In genomic region chr1:150955274-150955673, GRCh38 we compare ENCODE assay signal across 29 cellular contexts. TPM values are rescaled to one million over a fixed set of nuclear protein-coding genes. Genes with fewer than 3 reads are reported as not detected.
DNase-seq lines count a peak whose midpoint lies in the region; ATAC-seq and TF ChIP-seq lines count a peak whose summit lies in the region.
"Had no signal": no experiment of that assay in that cellular context is flagged by ENCODE, and none has a peak within 500 bp of the region (broad histone marks: within the 10 kb centered on the region; RNA-seq: fewer than 3 reads in every experiment).

No MANE protein-coding gene starts in this region.

- H3K27ac Mint-ChIP-seq in activated T-cell treated with anti-CD3 and anti-CD28 coated beads, Interleukin-2, amount 50 U/mL, for 24 hours, result peak overlapping the region; percentile 24
- H3K27ac Mint-ChIP-seq in CD4-positive, CD25-positive, alpha-beta regulatory T cell, result peak overlapping the region; percentile 27 to 68 (median 59)
- H3K27ac Mint-ChIP-seq in activated B cell treated with CpG ODN at 0.5 μM for 24 hours, result peak overlapping the region; percentile 6
- peak overlapping the region in 4 of 6 donors; percentile 2 to 75 (median 51) for H3K27ac Mint-ChIP-seq in naive B cell
- no peak overlapping the region for H3K27ac Mint-ChIP-seq in mesothelial cell of epicardium
- H3K27ac Mint-ChIP-seq: stimulated activated memory B cell treated with anti-CD40 and anti-IgM and Interleukin-4, amounts not matched to agents 10 μg/mL and 1 μg/mL and 100 μg/mL, for 72 hours had no signal

- H3K27ac ChIP-seq in CD4-positive, CD25-positive, alpha-beta regulatory T cell (ENCODE audit: insufficient read depth, low read length, poor library complexity, severe bottlenecking), result no peak overlapping the region
- H3K27ac ChIP-seq: brain microvascular endothelial cell, gastroesophageal sphincter, lower lobe of right lung, thoracic aorta had no signal

- TF ChIP-seq CTCF in activated B cell treated with CpG ODN at 0.5 μM for 24 hours (IDR thresholded peaks at IDR 0.05) (no peak), mesothelial cell of epicardium (IDR thresholded peaks at IDR 0.05; ENCODE audit: unreplicated experiment) (no peak)

- no peak overlapping the region for H3K4me3 Mint-ChIP-seq in activated T-cell treated with anti-CD3 and anti-CD28 coated beads, Interleukin-2, amount 50 U/mL, for 24 hours
- no peak overlapping the region for H3K4me3 Mint-ChIP-seq in CD4-positive, CD25-positive, alpha-beta regulatory T cell
- H3K4me3 Mint-ChIP-seq in activated B cell treated with CpG ODN at 0.5 μM for 24 hours (no peak overlapping the region), naive B cell (no peak overlapping the region), mesothelial cell of epicardium (no peak overlapping the region)
- H3K4me3 Mint-ChIP-seq: stimulated activated memory B cell treated with anti-CD40 and anti-IgM and Interleukin-4, amounts not matched to agents 10 μg/mL and 1 μg/mL and 100 μg/mL, for 72 hours had no signal

- H3K9me3 ChIP-seq in CD4-positive, CD25-positive, alpha-beta regulatory T cell (ENCODE audit: control insufficient read depth in 2 of 2, low read length in 2 of 2), result no peaks in the 10 kb centered on the region
- H3K9me3 ChIP-seq: gastroesophageal sphincter, HAP-1, lower lobe of right lung, thoracic aorta had no signal

- H3K9me3 Mint-ChIP-seq in activated T-cell treated with anti-CD3 and anti-CD28 coated beads, Interleukin-2, amount 50 U/mL, for 24 hours, result no peaks in the 10 kb centered on the region
- peaks cover 0 to 1% (median 0%) of the 10 kb centered on the region in 7 donors for H3K9me3 Mint-ChIP-seq in CD4-positive, CD25-positive, alpha-beta regulatory T cell
- no peaks in the 10 kb centered on the region for H3K9me3 Mint-ChIP-seq in activated B cell treated with CpG ODN at 0.5 μM for 24 hours
- H3K9me3 Mint-ChIP-seq in naive B cell, result no peaks in the 10 kb centered on the region
- no peaks in the 10 kb centered on the region for H3K9me3 Mint-ChIP-seq in mesothelial cell of epicardium
- H3K9me3 Mint-ChIP-seq: stimulated activated memory B cell treated with anti-CD40 and anti-IgM and Interleukin-4, amounts not matched to agents 10 μg/mL and 1 μg/mL and 100 μg/mL, for 72 hours had no signal

- intact Hi-C loops in activated B cell treated with CpG ODN at 0.5 μM for 24 hours (cut with micrococcal nuclease), result no loop called here

- peaks cover 7% of the 10 kb centered on the region for H3K4me1 Mint-ChIP-seq in activated T-cell treated with anti-CD3 and anti-CD28 coated beads, Interleukin-2, amount 50 U/mL, for 24 hours (ENCODE audit: low read depth)
- peaks cover 0 to 5% (median 0%) of the 10 kb centered on the region in 4 donors for H3K4me1 Mint-ChIP-seq in CD4-positive, CD25-positive, alpha-beta regulatory T cell
- no peaks in the 10 kb centered on the region for H3K4me1 Mint-ChIP-seq in activated B cell treated with CpG ODN at 0.5 μM for 24 hours
- peaks cover 0 to 8% (median 4%) of the 10 kb centered on the region in 3 donors for H3K4me1 Mint-ChIP-seq in naive B cell
- no peaks in the 10 kb centered on the region for H3K4me1 Mint-ChIP-seq in mesothelial cell of epicardium
- H3K4me1 Mint-ChIP-seq: stimulated activated memory B cell treated with anti-CD40 and anti-IgM and Interleukin-4, amounts not matched to agents 10 μg/mL and 1 μg/mL and 100 μg/mL, for 72 hours had no signal

- DNase-seq in activated T-cell treated with anti-CD3 and anti-CD28 coated beads, Interleukin-2, amount 50 U/mL, for 24 hours, result no peak
- DNase-seq in activated T-cell treated with anti-CD3 and anti-CD28 coated beads, Interleukin-2, amount 50 U/mL, for 48 hours, result no peak
- no peak for DNase-seq in CD4-positive, CD25-positive, alpha-beta regulatory T cell
- DNase-seq in activated B cell treated with CpG ODN at 0.5 μM for 24 hours (no peak), naive B cell (no peak), NAMALWA (ENCODE audit: low spot score) (no peak), mesothelial cell of epicardium (ENCODE audit: low spot score in 2 of 2, unreplicated experiment in 2 of 2) (no peak)
- DNase-seq: activated CD4-positive, alpha-beta T cell treated with anti-CD3 and anti-CD28 coated beads for 1 hour; activated naive CD4-positive, alpha-beta T cell; amniotic stem cell; brain microvascular endothelial cell; Kasumi-1; lower lobe of right lung; NCI-H1436 treated with DMSO at 0.1 percent for 48 hours; NCI-H2081 treated with DMSO at 0.1 percent for 48 hours; NCI-H226; NCI-H526 treated with DMSO at 0.1 percent for 48 hours; NK-92 treated with Interleukin-12 subunit alpha and Interleukin-12 subunit beta, amount 100 ng/mL, for 24 hours; Right ventricle myocardium superior; T-helper 2 cell had no signal

- H3K36me3 Mint-ChIP-seq in activated T-cell treated with anti-CD3 and anti-CD28 coated beads, Interleukin-2, amount 50 U/mL, for 24 hours (ENCODE audit: low read depth), result peaks cover 90% of the 10 kb centered on the region
- H3K36me3 Mint-ChIP-seq in CD4-positive, CD25-positive, alpha-beta regulatory T cell, result peaks cover 47% of the 10 kb centered on the region
- H3K36me3 Mint-ChIP-seq in activated B cell treated with CpG ODN at 0.5 μM for 24 hours (ENCODE audit: low read depth) (peaks cover 82% of the 10 kb centered on the region), naive B cell (peaks cover 28 to 44% of the 10 kb centered on the region in 2 donors), mesothelial cell of epicardium (peaks cover 59% of the 10 kb centered on the region)

- no peaks in the 10 kb centered on the region for H3K27me3 Mint-ChIP-seq in activated T-cell treated with anti-CD3 and anti-CD28 coated beads, Interleukin-2, amount 50 U/mL, for 24 hours
- no peaks in the 10 kb centered on the region for H3K27me3 Mint-ChIP-seq in CD4-positive, CD25-positive, alpha-beta regulatory T cell
- H3K27me3 Mint-ChIP-seq in activated B cell treated with CpG ODN at 0.5 μM for 24 hours (no peaks in the 10 kb centered on the region), naive B cell (no peaks in the 10 kb centered on the region), mesothelial cell of epicardium (ENCODE audit: low read depth) (no peaks in the 10 kb centered on the region)
- H3K27me3 Mint-ChIP-seq: stimulated activated memory B cell treated with anti-CD40 and anti-IgM and Interleukin-4, amounts not matched to agents 10 μg/mL and 1 μg/mL and 100 μg/mL, for 72 hours had no signal

- H3K27me3 ChIP-seq in CD4-positive, CD25-positive, alpha-beta regulatory T cell (ENCODE audit: control insufficient read depth, insufficient read depth, low read length), result no peaks in the 10 kb centered on the region
- H3K27me3 ChIP-seq: brain microvascular endothelial cell, gastroesophageal sphincter had no signal

- H3K4me1 ChIP-seq in CD4-positive, CD25-positive, alpha-beta regulatory T cell (ENCODE audit: control insufficient read depth, insufficient read depth, low read length, poor library complexity, severe bottlenecking), result no peaks in the 10 kb centered on the region
- H3K4me1 ChIP-seq: gastroesophageal sphincter, HAP-1, lower lobe of right lung had no signal

- CTCF ChIA-PET in activated B cell treated with CpG ODN at 0.5 μM for 24 hours (lab: Charles Lee), result interaction anchor here (0.7 kb wide), 1 partner anchor 53 kb away, joined by 3 read pairs; no protein-coding TSS in a partner anchor

- no peak overlapping the region for H3K4me3 ChIP-seq in CD4-positive, CD25-positive, alpha-beta regulatory T cell (ENCODE audit: low read depth, low read length)
- H3K4me3 ChIP-seq: gastroesophageal sphincter, HAP-1, lower lobe of right lung, thoracic aorta had no signal

- no peak for ATAC-seq in CD4-positive, CD25-positive, alpha-beta regulatory T cell (ENCODE audit: low read depth in 2 of 2)
- ATAC-seq in activated B cell treated with CpG ODN at 0.5 μM for 24 hours (ENCODE audit: low read depth), result no peak
- no peak for ATAC-seq in naive B cell (ENCODE audit: low read depth in 2 of 2)
- no peak for ATAC-seq in GM21360 (IDR thresholded peaks at IDR 0.05; ENCODE audit: unreplicated experiment)
- ATAC-seq: gastroesophageal sphincter; lower lobe of right lung; stimulated activated memory B cell treated with anti-CD40 and anti-IgM and Interleukin-4, amounts not matched to agents 10 μg/mL and 1 μg/mL and 100 μg/mL, for 72 hours had no signal

- peaks cover 54% of the 10 kb centered on the region for H3K36me3 ChIP-seq in CD4-positive, CD25-positive, alpha-beta regulatory T cell (ENCODE audit: control insufficient read depth, insufficient read depth, low read length)

- POLR2A ChIA-PET in activated B cell treated with CpG ODN at 0.5 μM for 24 hours (lab: Charles Lee), result no interaction called here

RNA-seq across cellular contexts. Expression of gene CERS2, which starts 19.4 kb away (rescaled TPM):
- total RNA-seq in CD4-positive, CD25-positive, alpha-beta regulatory T cell, result 99.1 TPM
- 100 to 1,000 TPM; 179 to 201 (median 189) TPM for polyA plus RNA-seq in CD4-positive, CD25-positive, alpha-beta regulatory T cell
- total RNA-seq in activated B cell treated with CpG ODN at 0.5 μM for 24 hours (95.5 and 106 TPM in 2 replicates), mesothelial cell of epicardium (127 to 137 TPM (median 132 TPM) in 3 replicates)
- 100 to 1,000 TPM in 4 of 6 donors, 10 to 100 TPM in 2; 95.5 to 127 (median 115) TPM for polyA plus RNA-seq in naive B cell (ENCODE audit: low read depth in 6 of 6)

RNA-seq across cellular contexts. Expression of gene ANXA9, which starts 26.8 kb away (rescaled TPM):
- total RNA-seq in CD4-positive, CD25-positive, alpha-beta regulatory T cell, result not detected
- polyA plus RNA-seq in CD4-positive, CD25-positive, alpha-beta regulatory T cell, result not detected
- total RNA-seq in activated B cell treated with CpG ODN at 0.5 μM for 24 hours (not detected in 2 replicates), mesothelial cell of epicardium (1.2 TPM in 3 replicates)
- under 1 TPM in 2 of 6 donors, not detected in 4; 0.13 to 0.42 TPM for polyA plus RNA-seq in naive B cell (ENCODE audit: low read depth in 6 of 6)
- total RNA-seq: A673, osteocyte, Right ventricle myocardium superior, skeletal muscle tissue, thoracic aorta had no signal
- polyA plus RNA-seq: neural cell had no signal

RNA-seq across cellular contexts. Expression of gene SETDB1, which starts 29.1 kb away (rescaled TPM):
- total RNA-seq in CD4-positive, CD25-positive, alpha-beta regulatory T cell, result 48.7 TPM
- 10 to 100 TPM in 3 of 4 donors, 1 to 10 TPM in 1; 9.4 to 13.6 (median 12.3) TPM for polyA plus RNA-seq in CD4-positive, CD25-positive, alpha-beta regulatory T cell
- total RNA-seq in activated B cell treated with CpG ODN at 0.5 μM for 24 hours (101 and 105 TPM in 2 replicates), mesothelial cell of epicardium (101 to 103 TPM (median 101 TPM) in 3 replicates)
- 10 to 100 TPM; 16.5 to 30.5 (median 22.6) TPM for polyA plus RNA-seq in naive B cell (ENCODE audit: low read depth in 6 of 6)

RNA-seq across cellular contexts. Expression of gene MINDY1, which starts 51.4 kb away (rescaled TPM):
- total RNA-seq in CD4-positive, CD25-positive, alpha-beta regulatory T cell, result 12.9 TPM
- 1 to 10 TPM; 3.0 to 8.9 (median 5.1) TPM for polyA plus RNA-seq in CD4-positive, CD25-positive, alpha-beta regulatory T cell
- total RNA-seq in activated B cell treated with CpG ODN at 0.5 μM for 24 hours, result 8.9 and 10.7 TPM in 2 replicates
- 1 to 10 TPM; 2.4 to 8.8 (median 3.5) TPM for polyA plus RNA-seq in naive B cell (ENCODE audit: low read depth in 6 of 6)
- 29.7 to 31.7 TPM (median 30.9 TPM) in 3 replicates for total RNA-seq in mesothelial cell of epicardium

RNA-seq across cellular contexts. Expression of gene PRUNE1, which starts 53.0 kb away (rescaled TPM):
- total RNA-seq in CD4-positive, CD25-positive, alpha-beta regulatory T cell, result 18.0 TPM
- 10 to 100 TPM; 46.5 to 56.3 (median 52.3) TPM for polyA plus RNA-seq in CD4-positive, CD25-positive, alpha-beta regulatory T cell
- total RNA-seq in activated B cell treated with CpG ODN at 0.5 μM for 24 hours (12.9 and 14.2 TPM in 2 replicates), mesothelial cell of epicardium (25.0 to 25.8 TPM (median 25.4 TPM) in 3 replicates)
- 10 to 100 TPM; 40.2 to 89.9 (median 48.7) TPM for polyA plus RNA-seq in naive B cell (ENCODE audit: low read depth in 6 of 6)
